11 cellular contexts compared by ENCODE assay signal in genomic region chr14:99195602-99196309, GRCh38.
DNase-seq lines count a peak whose midpoint lies in the region; ATAC-seq, FAIRE-seq and TF ChIP-seq lines count a peak whose summit lies in the region.
"Had no signal": no experiment of that assay in that cellular context is flagged by ENCODE, and none has a peak within 500 bp of the region (broad histone marks: within the 10 kb centered on the region; RNA-seq: fewer than 3 reads in every experiment).

No MANE protein-coding gene starts in this region.

- intact Hi-C loops in activated CD4-positive, alpha-beta T cell treated with anti-CD3 and anti-CD28 coated beads for 36 hours (cut with DNase I, micrococcal nuclease): loop anchor here in 1 of 2 experiments (5.0 kb wide), 1 partner anchor 287 kb away; the partner anchor contains the start of genes CCNK and SETD3
- intact Hi-C loops in pancreas (cut with DNase I): no loop called here

- H3K9me3 ChIP-seq in pancreas: no peaks in the 10 kb centered on the region
- H3K9me3 ChIP-seq: upper lobe of right lung had no signal

- H3K4me3 Mint-ChIP-seq in activated CD4-positive, alpha-beta T cell treated with anti-CD3 and anti-CD28 coated beads for 36 hours: peak overlapping the region; percentile 79
- peak overlapping the region; percentile 40 for H3K4me3 Mint-ChIP-seq in activated naive CD8-positive, alpha-beta T cell treated with anti-CD3 and anti-CD28 coated beads, Interleukin-2, amount 50 U/mL, for 24 hours

- H3K9me3 Mint-ChIP-seq in activated CD4-positive, alpha-beta T cell treated with anti-CD3 and anti-CD28 coated beads for 36 hours (ENCODE audit: low read depth): no peaks in the 10 kb centered on the region
- no peaks in the 10 kb centered on the region for H3K9me3 Mint-ChIP-seq in activated naive CD8-positive, alpha-beta T cell treated with anti-CD3 and anti-CD28 coated beads, Interleukin-2, amount 50 U/mL, for 24 hours

- H3K27ac ChIP-seq in pancreas: no peak overlapping the region
- H3K27ac ChIP-seq: upper lobe of right lung had no signal

- CTCF ChIA-PET in activated CD4-positive, alpha-beta T cell treated with anti-CD3 and anti-CD28 coated beads for 36 hours (lab: Charles Lee): interaction anchor here (0.6 to 2.5 kb wide), 4 partner anchors 9 to 70 kb away, joined by 3 to 7 read pairs (median 4); no protein-coding TSS in a partner anchor

- H3K36me3 ChIP-seq in pancreas: no peaks in the 10 kb centered on the region
- H3K36me3 ChIP-seq: upper lobe of right lung had no signal

- H3K4me1 Mint-ChIP-seq in activated CD4-positive, alpha-beta T cell treated with anti-CD3 and anti-CD28 coated beads for 36 hours: peaks cover 95% of the 10 kb centered on the region
- peaks cover 97% of the 10 kb centered on the region for H3K4me1 Mint-ChIP-seq in activated naive CD8-positive, alpha-beta T cell treated with anti-CD3 and anti-CD28 coated beads, Interleukin-2, amount 50 U/mL, for 24 hours

- POLR2A ChIA-PET in activated CD4-positive, alpha-beta T cell treated with anti-CD3 and anti-CD28 coated beads for 36 hours (lab: Charles Lee): interaction anchor here (0.8 to 1.4 kb wide), 3 partner anchors 20 to 68 kb away, joined by 3 read pairs; no protein-coding TSS in a partner anchor

- DNase-seq in activated CD4-positive, alpha-beta T cell treated with anti-CD3 and anti-CD28 coated beads for 36 hours: no peak
- no peak for DNase-seq in activated CD4-positive, alpha-beta T cell treated with anti-CD3 and anti-CD28 coated beads for 48 hours
- DNase-seq in NCI-H1092 treated with DMSO at 0.1 percent for 48 hours (lab: John Stamatoyannopoulos, UW) (peak; percentile 87), pancreas (peak in 2 of 6 donors; percentile 25 to 41), KG1 (lab: John Stamatoyannopoulos, UW) (no peak), NCI-H226 (no peak)
- DNase-seq in activated naive CD8-positive, alpha-beta T cell treated with anti-CD3 and anti-CD28 coated beads, Interleukin-2, amount 50 U/mL, for 24 hours: no peak
- DNase-seq: activated CD8-positive, alpha-beta memory T cell treated with anti-CD3 and anti-CD28 coated beads, Interleukin-2, amount 50 U/mL, for 4 hours; upper lobe of right lung had no signal

- H3K4me1 ChIP-seq in pancreas: peaks cover 0 to 5% (median 5%) of the 10 kb centered on the region in 3 donors

- no peak overlapping the region for H3K4me3 ChIP-seq in pancreas
- H3K4me3 ChIP-seq: upper lobe of right lung had no signal

- no peak for FAIRE-seq in pancreas (lab: Jason Lieb, UNC)
- FAIRE-seq: G401.6 had no signal

- WGBS in pancreas, 2 donors: 29 to 44% methylated on average over 15 of the region's 15 CpGs

- H3K27ac Mint-ChIP-seq in activated CD4-positive, alpha-beta T cell treated with anti-CD3 and anti-CD28 coated beads for 36 hours: peak overlapping the region; percentile 99
- peak overlapping the region; percentile 98 for H3K27ac Mint-ChIP-seq in activated naive CD8-positive, alpha-beta T cell treated with anti-CD3 and anti-CD28 coated beads, Interleukin-2, amount 50 U/mL, for 24 hours

- no peaks in the 10 kb centered on the region for H3K27me3 ChIP-seq in pancreas
- H3K27me3 ChIP-seq: upper lobe of right lung had no signal

- ATAC-seq in activated CD4-positive, alpha-beta T cell treated with anti-CD3 and anti-CD28 coated beads for 36 hours: peak; percentile 10
- peak; percentile 5 for ATAC-seq in activated naive CD8-positive, alpha-beta T cell treated with anti-CD3 and anti-CD28 coated beads, Interleukin-2, amount 50 U/mL, for 24 hours
- ATAC-seq in pancreas (peak in 3 of 4 donors; percentile 13 to 35 (median 26)), GM18519 (IDR thresholded peaks at IDR 0.05; ENCODE audit: low FRiP score, unreplicated experiment) (no peak)
- ATAC-seq: upper lobe of right lung had no signal

- H3K36me3 Mint-ChIP-seq in activated CD4-positive, alpha-beta T cell treated with anti-CD3 and anti-CD28 coated beads for 36 hours (ENCODE audit: low read depth): peaks cover 77% of the 10 kb centered on the region
- H3K36me3 Mint-ChIP-seq in activated naive CD8-positive, alpha-beta T cell treated with anti-CD3 and anti-CD28 coated beads, Interleukin-2, amount 50 U/mL, for 24 hours (ENCODE audit: low read depth): peaks cover 16% of the 10 kb centered on the region

- TF ChIP-seq CTCF in pancreas (IDR thresholded peaks at IDR 0.05): no peak

- H3K27me3 Mint-ChIP-seq in activated CD4-positive, alpha-beta T cell treated with anti-CD3 and anti-CD28 coated beads for 36 hours: no peaks in the 10 kb centered on the region
- H3K27me3 Mint-ChIP-seq in activated naive CD8-positive, alpha-beta T cell treated with anti-CD3 and anti-CD28 coated beads, Interleukin-2, amount 50 U/mL, for 24 hours: no peaks in the 10 kb centered on the region
